1 cellular context compared by ENCODE assay signal in the genomic region with DNA sequence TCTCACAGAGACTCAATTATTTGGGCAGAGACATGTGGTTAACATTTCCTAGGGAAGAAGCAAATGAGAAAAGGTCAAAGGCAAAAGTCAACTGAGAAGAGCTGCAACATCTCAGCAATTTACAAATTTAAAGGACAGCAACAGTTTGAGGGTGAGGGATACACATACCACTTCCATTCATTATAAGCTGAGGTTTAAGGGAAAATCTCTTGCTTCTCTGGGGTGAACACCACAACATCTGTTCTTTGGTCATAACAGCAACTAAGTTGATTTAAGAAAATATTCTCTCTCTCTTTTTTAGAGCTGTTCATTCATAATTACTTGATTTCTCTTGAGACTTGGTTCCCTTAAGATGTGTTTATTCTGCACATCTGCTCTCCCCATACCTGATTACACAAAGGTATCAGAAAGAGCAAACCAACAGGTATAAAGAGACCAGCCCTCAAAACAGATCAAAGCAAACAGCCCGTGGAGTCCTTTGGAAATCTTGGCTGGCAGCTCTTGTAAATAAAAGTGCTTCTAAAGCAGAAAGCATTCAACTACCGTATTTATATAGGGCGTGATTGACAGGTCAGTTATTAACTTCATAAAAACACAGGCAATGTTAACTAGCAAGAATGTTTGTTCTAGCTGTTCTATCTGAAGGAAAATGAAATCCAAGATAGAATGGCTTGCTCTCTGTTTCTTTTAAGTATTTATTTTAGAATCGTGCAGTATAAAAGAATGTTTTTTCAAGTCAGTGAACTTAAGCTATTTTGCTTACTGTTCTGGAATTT.
TF ChIP-seq lines count a peak whose summit lies in the region.

No MANE protein-coding gene starts in this region.

TF ChIP-seq in HepG2, 621 proteins besides CTCF, POLR2A, EP300 and RAD21 (continued from another document and continues in another):
- TF ChIP-seq, protein P1, sequence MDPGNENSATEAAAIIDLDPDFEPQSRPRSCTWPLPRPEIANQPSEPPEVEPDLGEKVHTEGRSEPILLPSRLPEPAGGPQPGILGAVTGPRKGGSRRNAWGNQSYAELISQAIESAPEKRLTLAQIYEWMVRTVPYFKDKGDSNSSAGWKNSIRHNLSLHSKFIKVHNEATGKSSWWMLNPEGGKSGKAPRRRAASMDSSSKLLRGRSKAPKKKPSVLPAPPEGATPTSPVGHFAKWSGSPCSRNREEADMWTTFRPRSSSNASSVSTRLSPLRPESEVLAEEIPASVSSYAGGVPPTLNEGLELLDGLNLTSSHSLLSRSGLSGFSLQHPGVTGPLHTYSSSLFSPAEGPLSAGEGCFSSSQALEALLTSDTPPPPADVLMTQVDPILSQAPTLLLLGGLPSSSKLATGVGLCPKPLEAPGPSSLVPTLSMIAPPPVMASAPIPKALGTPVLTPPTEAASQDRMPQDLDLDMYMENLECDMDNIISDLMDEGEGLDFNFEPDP (CRISPR knock-in tag; conservative IDR thresholded peaks at IDR 0.05): 0 out of 2 replicates have a peak, but pooled peaks have one; percentile 76
- TF ChIP-seq LCORL (IDR thresholded peaks at IDR 0.05): no peak
- peak; percentile 66 for TF ChIP-seq LCORL (CRISPR knock-in tag; IDR thresholded peaks at IDR 0.05)
- TF ChIP-seq, protein P2, sequence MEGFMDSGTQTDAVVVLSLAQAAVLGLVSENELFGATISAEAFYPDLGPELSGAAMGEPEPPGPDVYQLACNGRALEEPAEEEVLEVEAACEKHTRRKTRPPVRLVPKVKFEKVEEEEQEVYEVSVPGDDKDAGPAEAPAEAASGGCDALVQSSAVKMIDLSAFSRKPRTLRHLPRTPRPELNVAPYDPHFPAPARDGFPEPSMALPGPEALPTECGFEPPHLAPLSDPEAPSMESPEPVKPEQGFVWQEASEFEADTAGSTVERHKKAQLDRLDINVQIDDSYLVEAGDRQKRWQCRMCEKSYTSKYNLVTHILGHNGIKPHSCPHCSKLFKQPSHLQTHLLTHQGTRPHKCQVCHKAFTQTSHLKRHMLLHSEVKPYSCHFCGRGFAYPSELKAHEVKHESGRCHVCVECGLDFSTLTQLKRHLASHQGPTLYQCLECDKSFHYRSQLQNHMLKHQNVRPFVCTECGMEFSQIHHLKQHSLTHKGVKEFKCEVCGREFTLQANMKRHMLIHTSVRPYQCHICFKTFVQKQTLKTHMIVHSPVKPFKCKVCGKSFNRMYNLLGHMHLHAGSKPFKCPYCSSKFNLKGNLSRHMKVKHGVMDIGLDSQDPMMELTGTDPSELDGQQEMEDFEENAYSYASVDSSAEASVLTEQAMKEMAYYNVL (CRISPR knock-in tag; IDR thresholded peaks at IDR 0.05; ENCODE audit: borderline replicate concordance): 0 out of 2 replicates have a peak, but pooled peaks have one; percentile 61
- peak; percentile 75 for TF ChIP-seq ZSCAN25 (CRISPR knock-in tag; IDR thresholded peaks at IDR 0.05)
- TF ChIP-seq, protein P3, sequence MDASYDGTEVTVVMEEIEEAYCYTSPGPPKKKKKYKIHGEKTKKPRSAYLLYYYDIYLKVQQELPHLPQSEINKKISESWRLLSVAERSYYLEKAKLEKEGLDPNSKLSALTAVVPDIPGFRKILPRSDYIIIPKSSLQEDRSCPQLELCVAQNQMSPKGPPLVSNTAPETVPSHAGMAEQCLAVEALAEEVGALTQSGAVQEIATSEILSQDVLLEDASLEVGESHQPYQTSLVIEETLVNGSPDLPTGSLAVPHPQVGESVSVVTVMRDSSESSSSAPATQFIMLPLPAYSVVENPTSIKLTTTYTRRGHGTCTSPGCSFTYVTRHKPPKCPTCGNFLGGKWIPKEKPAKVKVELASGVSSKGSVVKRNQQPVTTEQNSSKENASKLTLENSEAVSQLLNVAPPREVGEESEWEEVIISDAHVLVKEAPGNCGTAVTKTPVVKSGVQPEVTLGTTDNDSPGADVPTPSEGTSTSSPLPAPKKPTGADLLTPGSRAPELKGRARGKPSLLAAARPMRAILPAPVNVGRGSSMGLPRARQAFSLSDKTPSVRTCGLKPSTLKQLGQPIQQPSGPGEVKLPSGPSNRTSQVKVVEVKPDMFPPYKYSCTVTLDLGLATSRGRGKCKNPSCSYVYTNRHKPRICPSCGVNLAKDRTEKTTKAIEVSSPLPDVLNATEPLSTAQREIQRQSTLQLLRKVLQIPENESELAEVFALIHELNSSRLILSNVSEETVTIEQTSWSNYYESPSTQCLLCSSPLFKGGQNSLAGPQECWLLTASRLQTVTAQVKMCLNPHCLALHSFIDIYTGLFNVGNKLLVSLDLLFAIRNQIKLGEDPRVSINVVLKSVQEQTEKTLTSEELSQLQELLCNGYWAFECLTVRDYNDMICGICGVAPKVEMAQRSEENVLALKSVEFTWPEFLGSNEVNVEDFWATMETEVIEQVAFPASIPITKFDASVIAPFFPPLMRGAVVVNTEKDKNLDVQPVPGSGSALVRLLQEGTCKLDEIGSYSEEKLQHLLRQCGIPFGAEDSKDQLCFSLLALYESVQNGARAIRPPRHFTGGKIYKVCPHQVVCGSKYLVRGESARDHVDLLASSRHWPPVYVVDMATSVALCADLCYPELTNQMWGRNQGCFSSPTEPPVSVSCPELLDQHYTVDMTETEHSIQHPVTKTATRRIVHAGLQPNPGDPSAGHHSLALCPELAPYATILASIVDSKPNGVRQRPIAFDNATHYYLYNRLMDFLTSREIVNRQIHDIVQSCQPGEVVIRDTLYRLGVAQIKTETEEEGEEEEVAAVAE (CRISPR knock-in tag; IDR thresholded peaks at IDR 0.05; ENCODE audit: borderline replicate concordance): 0 out of 2 replicates have a peak, but pooled peaks have one; percentile 35
- no peak for TF ChIP-seq ZNF777 (CRISPR knock-in tag; IDR thresholded peaks at IDR 0.05)
- peak; percentile 98 for TF ChIP-seq ISL2 (CRISPR knock-in tag; IDR thresholded peaks at IDR 0.05)
- TF ChIP-seq, protein P4, sequence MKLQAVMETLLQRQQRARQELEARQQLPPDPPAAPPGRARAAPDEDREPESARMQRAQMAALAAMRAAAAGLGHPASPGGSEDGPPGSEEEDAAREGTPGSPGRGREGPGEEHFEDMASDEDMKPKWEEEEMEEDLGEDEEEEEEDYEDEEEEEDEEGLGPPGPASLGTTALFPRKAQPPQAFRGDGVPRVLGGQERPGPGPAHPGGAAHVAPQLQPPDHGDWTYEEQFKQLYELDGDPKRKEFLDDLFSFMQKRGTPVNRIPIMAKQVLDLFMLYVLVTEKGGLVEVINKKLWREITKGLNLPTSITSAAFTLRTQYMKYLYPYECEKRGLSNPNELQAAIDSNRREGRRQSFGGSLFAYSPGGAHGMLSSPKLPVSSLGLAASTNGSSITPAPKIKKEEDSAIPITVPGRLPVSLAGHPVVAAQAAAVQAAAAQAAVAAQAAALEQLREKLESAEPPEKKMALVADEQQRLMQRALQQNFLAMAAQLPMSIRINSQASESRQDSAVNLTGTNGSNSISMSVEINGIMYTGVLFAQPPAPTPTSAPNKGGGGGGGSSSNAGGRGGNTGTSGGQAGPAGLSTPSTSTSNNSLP (IDR thresholded peaks at IDR 0.05; ENCODE audit: low read depth, low read length): peak; percentile 95
- TF ChIP-seq PITX1 (CRISPR knock-in tag; IDR thresholded peaks at IDR 0.05): peak; percentile 91
- 0 out of 2 replicates have a peak, but pooled peaks have one; percentile 33 for TF ChIP-seq ZNF430 (CRISPR knock-in tag; IDR thresholded peaks at IDR 0.05)
- no peak for TF ChIP-seq ZNF333 (CRISPR knock-in tag; IDR thresholded peaks at IDR 0.05; ENCODE audit: borderline replicate concordance)
- peak; percentile 88 for TF ChIP-seq ELF3 (CRISPR knock-in tag; IDR thresholded peaks at IDR 0.05)
- TF ChIP-seq, protein P5, sequence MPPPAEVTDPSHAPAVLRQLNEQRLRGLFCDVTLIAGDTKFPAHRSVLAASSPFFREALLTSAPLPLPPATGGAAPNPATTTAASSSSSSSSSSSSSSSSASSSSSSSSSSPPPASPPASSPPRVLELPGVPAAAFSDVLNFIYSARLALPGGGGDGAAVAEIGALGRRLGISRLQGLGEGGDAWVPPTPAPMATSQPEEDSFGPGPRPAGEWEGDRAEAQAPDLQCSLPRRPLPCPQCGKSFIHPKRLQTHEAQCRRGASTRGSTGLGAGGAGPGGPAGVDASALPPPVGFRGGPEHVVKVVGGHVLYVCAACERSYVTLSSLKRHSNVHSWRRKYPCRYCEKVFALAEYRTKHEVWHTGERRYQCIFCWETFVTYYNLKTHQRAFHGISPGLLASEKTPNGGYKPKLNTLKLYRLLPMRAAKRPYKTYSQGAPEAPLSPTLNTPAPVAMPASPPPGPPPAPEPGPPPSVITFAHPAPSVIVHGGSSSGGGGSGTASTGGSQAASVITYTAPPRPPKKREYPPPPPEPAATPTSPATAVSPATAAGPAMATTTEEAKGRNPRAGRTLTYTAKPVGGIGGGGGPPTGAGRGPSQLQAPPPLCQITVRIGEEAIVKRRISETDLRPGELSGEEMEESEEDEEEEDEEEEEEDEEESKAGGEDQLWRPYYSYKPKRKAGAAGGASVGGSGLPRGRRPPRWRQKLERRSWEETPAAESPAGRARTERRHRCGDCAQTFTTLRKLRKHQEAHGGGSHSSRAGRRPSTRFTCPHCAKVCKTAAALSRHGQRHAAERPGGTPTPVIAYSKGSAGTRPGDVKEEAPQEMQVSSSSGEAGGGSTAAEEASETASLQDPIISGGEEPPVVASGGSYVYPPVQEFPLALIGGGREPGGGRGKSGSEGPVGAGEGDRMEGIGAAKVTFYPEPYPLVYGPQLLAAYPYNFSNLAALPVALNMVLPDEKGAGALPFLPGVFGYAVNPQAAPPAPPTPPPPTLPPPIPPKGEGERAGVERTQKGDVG (CRISPR knock-in tag; IDR thresholded peaks at IDR 0.05; ENCODE audit: borderline replicate concordance): no peak
- TF ChIP-seq FOXK1 (CRISPR knock-in tag; IDR thresholded peaks at IDR 0.05; ENCODE audit: borderline replicate concordance, low read depth): peak; percentile 78; the same call in 1 of the 2 replicates
- TF ChIP-seq, protein P6, sequence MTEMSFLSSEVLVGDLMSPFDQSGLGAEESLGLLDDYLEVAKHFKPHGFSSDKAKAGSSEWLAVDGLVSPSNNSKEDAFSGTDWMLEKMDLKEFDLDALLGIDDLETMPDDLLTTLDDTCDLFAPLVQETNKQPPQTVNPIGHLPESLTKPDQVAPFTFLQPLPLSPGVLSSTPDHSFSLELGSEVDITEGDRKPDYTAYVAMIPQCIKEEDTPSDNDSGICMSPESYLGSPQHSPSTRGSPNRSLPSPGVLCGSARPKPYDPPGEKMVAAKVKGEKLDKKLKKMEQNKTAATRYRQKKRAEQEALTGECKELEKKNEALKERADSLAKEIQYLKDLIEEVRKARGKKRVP (CRISPR knock-in tag; IDR thresholded peaks at IDR 0.05): peak in 1 of 2 experiments; percentile 15; a peak in 1 of 4 replicates
- no peak for TF ChIP-seq FOXP1 (IDR thresholded peaks at IDR 0.05)
- peak; percentile 94 for TF ChIP-seq FOXP1 (CRISPR knock-in tag; IDR thresholded peaks at IDR 0.05)
- no peak for TF ChIP-seq ARNT2 (CRISPR knock-in tag; IDR thresholded peaks at IDR 0.05; ENCODE audit: low read depth)
- TF ChIP-seq SALL1 (CRISPR knock-in tag; IDR thresholded peaks at IDR 0.05): peak; percentile 94; the same call in 1 of the 2 replicates
- no peak for TF ChIP-seq POLR2G (IDR thresholded peaks at IDR 0.05; ENCODE audit: low read depth, low read length)
- peak; percentile 90 for TF ChIP-seq PHF21A (CRISPR knock-in tag; IDR thresholded peaks at IDR 0.05)
- TF ChIP-seq ZNF549 (CRISPR knock-in tag; IDR thresholded peaks at IDR 0.05): no peak
- peak; percentile 97 for TF ChIP-seq MEIS2 (CRISPR knock-in tag; IDR thresholded peaks at IDR 0.05)
- peak; percentile 30; the same call in 1 of the 2 replicates for TF ChIP-seq ZNF12 (CRISPR knock-in tag; IDR thresholded peaks at IDR 0.05)
- TF ChIP-seq, protein P7, sequence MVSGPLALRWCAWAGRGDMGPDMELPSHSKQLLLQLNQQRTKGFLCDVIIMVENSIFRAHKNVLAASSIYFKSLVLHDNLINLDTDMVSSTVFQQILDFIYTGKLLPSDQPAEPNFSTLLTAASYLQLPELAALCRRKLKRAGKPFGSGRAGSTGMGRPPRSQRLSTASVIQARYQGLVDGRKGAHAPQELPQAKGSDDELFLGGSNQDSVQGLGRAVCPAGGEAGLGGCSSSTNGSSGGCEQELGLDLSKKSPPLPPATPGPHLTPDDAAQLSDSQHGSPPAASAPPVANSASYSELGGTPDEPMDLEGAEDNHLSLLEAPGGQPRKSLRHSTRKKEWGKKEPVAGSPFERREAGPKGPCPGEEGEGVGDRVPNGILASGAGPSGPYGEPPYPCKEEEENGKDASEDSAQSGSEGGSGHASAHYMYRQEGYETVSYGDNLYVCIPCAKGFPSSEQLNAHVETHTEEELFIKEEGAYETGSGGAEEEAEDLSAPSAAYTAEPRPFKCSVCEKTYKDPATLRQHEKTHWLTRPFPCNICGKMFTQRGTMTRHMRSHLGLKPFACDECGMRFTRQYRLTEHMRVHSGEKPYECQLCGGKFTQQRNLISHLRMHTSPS (CRISPR knock-in tag; IDR thresholded peaks at IDR 0.05; ENCODE audit: low read depth): peak; percentile 29; the same call in 1 of the 2 replicates
- TF ChIP-seq, protein P8, sequence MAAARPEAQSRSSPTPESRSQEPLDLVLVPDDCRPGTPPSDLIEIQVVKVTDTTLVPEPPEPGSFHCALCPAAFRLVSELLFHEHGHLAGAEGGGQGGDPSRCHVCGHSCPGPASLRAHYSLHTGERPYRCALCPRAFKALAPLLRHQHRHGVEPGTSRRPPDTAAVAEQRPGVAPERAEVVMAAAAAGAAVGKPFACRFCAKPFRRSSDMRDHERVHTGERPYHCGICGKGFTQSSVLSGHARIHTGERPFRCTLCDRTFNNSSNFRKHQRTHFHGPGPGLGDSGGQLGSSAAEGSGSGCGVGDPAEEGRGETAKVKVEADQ (CRISPR knock-in tag; IDR thresholded peaks at IDR 0.05; ENCODE audit: borderline replicate concordance): peak; percentile 70; the same call in 1 of the 2 replicates
- TF ChIP-seq, protein P9, sequence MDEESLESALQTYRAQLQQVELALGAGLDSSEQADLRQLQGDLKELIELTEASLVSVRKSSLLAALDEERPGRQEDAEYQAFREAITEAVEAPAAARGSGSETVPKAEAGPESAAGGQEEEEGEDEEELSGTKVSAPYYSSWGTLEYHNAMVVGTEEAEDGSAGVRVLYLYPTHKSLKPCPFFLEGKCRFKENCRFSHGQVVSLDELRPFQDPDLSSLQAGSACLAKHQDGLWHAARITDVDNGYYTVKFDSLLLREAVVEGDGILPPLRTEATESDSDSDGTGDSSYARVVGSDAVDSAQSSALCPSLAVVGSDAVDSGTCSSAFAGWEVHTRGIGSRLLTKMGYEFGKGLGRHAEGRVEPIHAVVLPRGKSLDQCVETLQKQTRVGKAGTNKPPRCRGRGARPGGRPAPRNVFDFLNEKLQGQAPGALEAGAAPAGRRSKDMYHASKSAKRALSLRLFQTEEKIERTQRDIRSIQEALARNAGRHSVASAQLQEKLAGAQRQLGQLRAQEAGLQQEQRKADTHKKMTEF (CRISPR knock-in tag; IDR thresholded peaks at IDR 0.05): peak; percentile 89
- no peak for TF ChIP-seq SRSF9 (IDR thresholded peaks at IDR 0.05; ENCODE audit: borderline replicate concordance, insufficient read depth, low read depth, low read length, poor library complexity, severe bottlenecking)
- peak; percentile 79; the same call in 1 of the 2 replicates for TF ChIP-seq MBD4 (IDR thresholded peaks at IDR 0.05; ENCODE audit: borderline replicate concordance, low read length)
- TF ChIP-seq, protein P10, sequence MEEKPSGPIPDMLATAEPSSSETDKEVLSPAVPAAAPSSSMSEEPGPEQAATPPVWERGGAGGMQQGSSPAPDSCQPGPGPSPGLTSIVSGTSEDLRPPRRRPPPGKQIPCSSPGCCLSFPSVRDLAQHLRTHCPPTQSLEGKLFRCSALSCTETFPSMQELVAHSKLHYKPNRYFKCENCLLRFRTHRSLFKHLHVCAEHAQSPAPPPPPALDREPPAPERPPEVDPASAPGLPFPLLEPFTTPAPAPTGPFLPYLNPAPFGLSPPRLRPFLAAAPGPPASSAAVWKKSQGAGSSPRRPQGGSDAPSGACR (CRISPR knock-in tag; IDR thresholded peaks at IDR 0.05): 0 out of 2 replicates have a peak, but pooled peaks have one; percentile 48
- TF ChIP-seq ZNF205 (CRISPR knock-in tag; IDR thresholded peaks at IDR 0.05): peak; percentile 28; the same call in 1 of the 2 replicates
- TF ChIP-seq ZNF652 (CRISPR knock-in tag; IDR thresholded peaks at IDR 0.05; ENCODE audit: borderline replicate concordance, low read depth): peak; percentile 39; the same call in 1 of the 2 replicates
- no peak for TF ChIP-seq CREB1 (IDR thresholded peaks at IDR 0.05)
- TF ChIP-seq CREB1 (CRISPR knock-in tag; IDR thresholded peaks at IDR 0.05): peak; percentile 64
- TF ChIP-seq ZFP1 (CRISPR knock-in tag; IDR thresholded peaks at IDR 0.05): peak; percentile 90
